Comparison of ENCODE assay signal across 9 cellular contexts in the genomic region with DNA sequence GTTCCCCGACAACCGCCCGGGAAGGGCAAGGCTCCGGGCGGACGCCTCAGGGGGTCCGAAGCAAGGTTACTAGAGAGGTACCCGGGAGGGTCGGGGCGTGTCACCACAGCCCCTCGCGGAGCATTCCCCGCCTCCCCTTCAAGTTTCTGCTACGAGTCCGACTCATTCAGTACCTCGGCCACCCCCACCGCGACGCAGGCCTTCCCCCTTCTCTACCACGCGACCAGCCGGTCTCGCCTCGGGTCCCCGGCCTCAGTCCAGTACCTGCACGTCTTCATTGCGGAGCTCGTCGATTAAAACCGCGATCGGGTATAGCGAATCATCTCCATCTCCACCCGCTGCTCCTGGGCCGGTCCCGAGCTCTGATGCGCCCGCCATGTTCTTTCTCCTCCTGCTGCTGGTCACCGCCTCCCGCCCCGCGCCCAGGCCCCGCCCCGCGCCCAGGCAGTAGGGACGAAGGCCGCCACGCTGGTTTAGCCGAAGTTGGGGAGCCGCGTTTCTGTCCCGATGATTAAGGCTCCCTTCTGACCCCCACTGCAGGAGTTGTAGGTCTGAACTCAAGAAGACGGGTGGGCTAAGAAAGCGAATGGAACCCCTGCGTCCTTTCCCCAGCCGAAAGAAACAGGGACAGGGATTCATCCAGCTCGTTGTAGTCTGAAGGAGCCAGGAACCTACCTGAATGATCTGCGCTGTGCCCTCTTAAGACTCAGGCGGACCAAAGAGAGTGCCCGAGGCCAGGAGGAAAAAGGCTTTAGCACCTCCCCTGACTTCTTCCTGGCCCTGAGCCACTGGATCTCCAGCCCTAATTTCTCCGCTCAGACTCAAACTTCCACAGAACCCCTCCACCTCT. TPM values are rescaled to one million over a fixed set of nuclear protein-coding genes. Genes with fewer than 3 reads are reported as not detected.
DNase-seq lines count a peak whose midpoint lies in the region; ATAC-seq, FAIRE-seq and TF ChIP-seq lines count a peak whose summit lies in the region.
"Had no signal": no experiment of that assay in that cellular context is flagged by ENCODE, and none has a peak within 500 bp of the region (broad histone marks: within the 10 kb centered on the region; RNA-seq: fewer than 3 reads in every experiment).

Gene PPP2R1B, minus strand, starts transcription at position 406 of the 850 bp plus-strand sequence. Its CDS starts 28 bp downstream, at position 378.

- TF ChIP-seq EP300 in HepG2 (IDR thresholded peaks at IDR 0.05; ENCODE audit: low read depth in 2 of 2, low read length in 2 of 2): no peak
- TF ChIP-seq EP300 in HepG2 (CRISPR knock-in tag; IDR thresholded peaks at IDR 0.05; ENCODE audit: borderline replicate concordance): no peak; the same call in 1 of the 2 replicates

- peak within 1 kb of the TSS; percentile 81 for H3K4me3 ChIP-seq in BJ (ENCODE audit: low read depth, low read length)
- H3K4me3 ChIP-seq in HepG2 (replicated peaks in 1 of 3; ENCODE audit: insufficient read depth in 1 of 3, low read depth in 2 of 3, low read length in 3 of 3): peak within 1 kb of the TSS; percentile 89 to 98 (median 93)

- H3K27ac ChIP-seq in HepG2 (ENCODE audit: extremely low read length, insufficient read depth, low read length): peak within 1 kb of the TSS; percentile 94

- no peak for TF ChIP-seq CTCF in BJ (IDR thresholded peaks at IDR 0.05; ENCODE audit: insufficient read depth, low read depth, low read length)
- TF ChIP-seq CTCF in HepG2 (CRISPR knock-in tag; IDR thresholded peaks at IDR 0.05): no peak

- no peaks in the 10 kb centered on the region for H3K9me3 ChIP-seq in HepG2 (ENCODE audit: low read length)

- in situ Hi-C loops in HepG2 (cut with HindIII; ENCODE audit: extremely low pct_ligation_motif_present, low pct_unique_long_range_greater_than_20kb): no loop called here

- H2AFZ ChIP-seq in HepG2 (ENCODE audit: low read length): peak within 1 kb of the TSS; percentile 98

- intact Hi-C loops in HepG2 (cut with micrococcal nuclease; ENCODE audit: unreplicated experiment): loop anchor here (1.0 kb wide), 1 partner anchor 28 kb away; no protein-coding TSS in a partner anchor

- peaks cover 2% of the 10 kb centered on the region for H3K36me3 ChIP-seq in BJ (ENCODE audit: control insufficient read depth, insufficient read depth, low read length)
- H3K36me3 ChIP-seq in HepG2 (replicated peaks in 1 of 2; ENCODE audit: control insufficient read depth in 1 of 2, insufficient read depth in 2 of 2, low read length in 2 of 2): peaks cover 9 to 16% of the 10 kb centered on the region in 2 experiments; a peak in 4 of 5 replicates

- H3K4me1 ChIP-seq in HepG2 (ENCODE audit: insufficient read depth, low read length): peaks cover 38% of the 10 kb centered on the region

- WGBS in HepG2 (ENCODE audit: low lambda C conversion rate): 2% methylated on average over 19 of the region's 61 CpGs

- no peaks in the 10 kb centered on the region for H4K20me1 ChIP-seq in HepG2 (ENCODE audit: insufficient read depth, low read length)

- H3K27me3 ChIP-seq in BJ (ENCODE audit: control insufficient read depth, insufficient read depth, low read length) (no peaks in the 10 kb centered on the region), HepG2 (ENCODE audit: control insufficient read depth in 1 of 2, insufficient read depth in 2 of 2, low read length in 2 of 2) (no peaks in the 10 kb centered on the region; a peak in 1 of 5 replicates)

- H3K4me2 ChIP-seq in HepG2 (ENCODE audit: low read depth, low read length): peak within 1 kb of the TSS; percentile 99

- peak; percentile 83 to 87 for TF ChIP-seq POLR2A in HepG2 (IDR thresholded peaks at IDR 0.05; ENCODE audit: insufficient read depth in 1 of 2, low read depth in 2 of 2, low read length in 2 of 2)

- peaks cover 35% of the 10 kb centered on the region for H3K79me2 ChIP-seq in HepG2 (ENCODE audit: insufficient read depth, low read length)

- TF ChIP-seq RAD21 in HepG2 (CRISPR knock-in tag; IDR thresholded peaks at IDR 0.05): no peak

- FAIRE-seq in HepG2 (lab: Jason Lieb, UNC): no peak
- FAIRE-seq: islet of Langerhans had no signal

- no peak for DNase-seq in BJ (ENCODE audit: low read depth)
- peak; percentile 96 for DNase-seq in GM19238 (ENCODE audit: insufficient read length, low spot score)
- peak; percentile 64 for DNase-seq in NCI-H748 (lab: John Stamatoyannopoulos, UW; ENCODE audit: unreplicated experiment)
- DNase-seq in activated CD4-positive, alpha-beta T cell treated with anti-CD3 and anti-CD28 coated beads, Interleukin-2, amount 50 U/mL, for 4 hours: peak; percentile 57 to 62
- peak; percentile 74 for DNase-seq in dermis blood vessel endothelial cell
- peak; percentile 42 for DNase-seq in HepG2 (ENCODE audit: low spot score)
- peak; percentile 78 for DNase-seq in stimulated activated CD4-positive, alpha-beta T cell treated with anti-CD3 and anti-CD28 coated beads, Interleukin-4, amount 100 ng/mL, for 24 hours

- H3K9ac ChIP-seq in HepG2 (ENCODE audit: insufficient read depth, low read depth, low read length): peak within 1 kb of the TSS; percentile 93

- ATAC-seq in HG03439 (IDR thresholded peaks at IDR 0.05; ENCODE audit: unreplicated experiment) (peak; percentile 86), HepG2 (peak; percentile 98)

- CTCF ChIA-PET in BJ (lab: Yijun Ruan, JAX) (interaction anchor here (0.7 to 3.9 kb wide), 12 partner anchors 10 to 311 kb away, joined by 3 to 30 read pairs (median 3); partner anchors contain the start of gene SIK2), HepG2 (lab: Yijun Ruan, JAX; ENCODE audit: low intra/inter-chr PET ratio, low total read pairs) (no interaction called here)

- POLR2A ChIA-PET in BJ (lab: Charles Lee): interaction anchor here (0.5 kb wide), 1 partner anchor 251 kb away, joined by 4 read pairs; no protein-coding TSS in a partner anchor
- POLR2A ChIA-PET in HepG2 (lab: Yijun Ruan, JAX): interaction anchor here (0.7 to 4.7 kb wide), 22 partner anchors 9 to 163 kb away, joined by 3 to 68 read pairs (median 5); partner anchors contain the start of genes ALG9 and SIK2

- TSS peak; percentile 98 for BruUV-seq in HepG2 (replicated peaks; lab: Mats Ljungman, UMichigan)

TF ChIP-seq in HepG2, 621 proteins besides CTCF, POLR2A, EP300 and RAD21 (continues in another document):
- TF ChIP-seq ZNF124 (CRISPR knock-in tag; IDR thresholded peaks at IDR 0.05) (no peak), NFE2 (CRISPR knock-in tag; IDR thresholded peaks at IDR 0.05) (no peak), ZNF275 (CRISPR knock-in tag; IDR thresholded peaks at IDR 0.05; ENCODE audit: borderline replicate concordance) (0 out of 2 replicates have a peak, but pooled peaks have one; percentile 10), ZNF414 (CRISPR knock-in tag; IDR thresholded peaks at IDR 0.05) (no peak)

RNA-seq across cellular contexts. Expression of gene PPP2R1B, which starts in this region (rescaled TPM):
- polyA plus RNA-seq in BJ (2011; rRNA removed) (20.7 and 32.5 TPM in 2 replicates), HepG2 (2011; rRNA removed) (20.9 and 22.1 TPM in 2 replicates)
- polyA minus RNA-seq in BJ (2011; rRNA and poly(A)+ RNA removed): 23.6 and 28.1 TPM in 2 replicates
- total RNA-seq in dermis blood vessel endothelial cell (52.6 and 72.7 TPM in 2 replicates), HepG2 (2016; rRNA removed; fragmentation: Illumina TruSeq; extraction: Trizol) (56.8 and 93.9 TPM in 2 replicates)
- 9.8 and 10.6 TPM in 2 replicates for total RNA-seq in HepG2 (2016; cell fraction: cytosol; rRNA removed; fragmentation: Illumina TruSeq; extraction: Trizol; ENCODE audit: low read depth)
- total RNA-seq in HepG2 (2016; cell fraction: insoluble cytoplasmic fraction; rRNA removed; fragmentation: Illumina TruSeq; extraction: Trizol): 54.4 and 91.0 TPM in 2 replicates
- total RNA-seq in HepG2 (2016; cell fraction: membrane; rRNA removed; fragmentation: Illumina TruSeq; extraction: Trizol): 14.0 and 18.1 TPM in 2 replicates
- 40.7 and 41.0 TPM in 2 replicates for total RNA-seq in HepG2 (2016; cell fraction: nucleus; rRNA removed; fragmentation: Illumina TruSeq; extraction: Trizol)
- polyA plus RNA-seq in HepG2 (2011; cell fraction: cytosol; rRNA removed): 13.4 and 16.6 TPM in 2 replicates
- 34.8 and 48.7 TPM in 2 replicates for polyA plus RNA-seq in HepG2 (2011; cell fraction: nucleus; rRNA removed)
- 17.9 and 20.4 TPM in 2 replicates for polyA plus RNA-seq in HepG2 (2012)
- polyA plus RNA-seq in HepG2 (2016; cell fraction: cytosol; fragmentation: Illumina TruSeq; extraction: Trizol; ENCODE audit: low read depth): 1.4 and 2.1 TPM in 2 replicates
- polyA plus RNA-seq in HepG2 (2016; cell fraction: insoluble cytoplasmic fraction; fragmentation: Illumina TruSeq; extraction: Trizol; ENCODE audit: low read depth): 48.5 and 52.1 TPM in 2 replicates
- polyA plus RNA-seq in HepG2 (2016; cell fraction: membrane; fragmentation: Illumina TruSeq; extraction: Trizol; ENCODE audit: low read depth): 4.7 and 5.1 TPM in 2 replicates
- 33.7 and 36.2 TPM in 2 replicates for polyA plus RNA-seq in HepG2 (2016; cell fraction: nucleus; fragmentation: Illumina TruSeq; extraction: Trizol; ENCODE audit: insufficient read depth, low read depth)
- polyA minus RNA-seq in HepG2 (2011; rRNA and poly(A)+ RNA removed; ENCODE audit: low replicate concordance): 41.9 and 53.6 TPM in 2 replicates
- polyA minus RNA-seq in HepG2 (2011; cell fraction: cytosol; rRNA and poly(A)+ RNA removed): 24.9 and 26.4 TPM in 2 replicates
- polyA minus RNA-seq in HepG2 (2011; cell fraction: nucleus; rRNA and poly(A)+ RNA removed): 62.1 and 67.5 TPM in 2 replicates
